In genomic region chr11:33158596-33158995, GRCh38 we compare ENCODE assay signal across 13 cellular contexts. TPM values are rescaled to one million over a fixed set of nuclear protein-coding genes. Genes with fewer than 3 reads are reported as not detected.
DNase-seq lines count a peak whose midpoint lies in the region; ATAC-seq, FAIRE-seq and TF ChIP-seq lines count a peak whose summit lies in the region.
"Had no signal": no experiment of that assay in that cellular context is flagged by ENCODE, and none has a peak within 500 bp of the region (broad histone marks: within the 10 kb centered on the region; RNA-seq: fewer than 3 reads in every experiment).

No MANE protein-coding gene starts in this region.

- H3K4me1 ChIP-seq in HepG2 (ENCODE audit: insufficient read depth, low read length) = peaks cover 52% of the 10 kb centered on the region
- H3K4me1 ChIP-seq in right lobe of liver = peaks cover 0 to 22% (median 3%) of the 10 kb centered on the region in 4 donors

- H3K4me2 ChIP-seq in HepG2 (ENCODE audit: low read depth, low read length) = peak overlapping the region; percentile 84

- FAIRE-seq in HepG2 (lab: Jason Lieb, UNC) = no peak

- DNase-seq in HepG2 (ENCODE audit: low spot score) = no peak
- no peak for DNase-seq in right lobe of liver
- no peak for DNase-seq in T-cell
- DNase-seq in glutamatergic neuron = no peak
- no peak for DNase-seq in stimulated activated naive CD8-positive, alpha-beta T cell treated with anti-CD3 and anti-CD28 coated beads, Interleukin-15, amount 100 ng/mL, for 72 hours
- no peak for DNase-seq in Kasumi-1 (lab: John Stamatoyannopoulos, UW)
- no peak for DNase-seq in retina
- DNase-seq: activated CD4-positive, CD25-positive, alpha-beta regulatory T cell treated with anti-CD3 and anti-CD28 coated beads, Interleukin-2, amount 50 U/mL, for 72 hours; brain microvascular endothelial cell; NCI-H1048; stimulated activated CD4-positive, alpha-beta T cell treated with anti-CD3 and anti-CD28 coated beads, Interleukin-2, amount 100 ng/mL, for 24 hours; thyroid gland had no signal

- peaks cover 65 to 83% (median 77%) of the 10 kb centered on the region in 3 donors for H3K4me1 Mint-ChIP-seq in T-cell
- peaks cover 15% of the 10 kb centered on the region for H3K4me1 Mint-ChIP-seq in glutamatergic neuron (ENCODE audit: low read depth, unreplicated experiment)
- peaks cover 71% of the 10 kb centered on the region for H3K4me1 Mint-ChIP-seq in stimulated activated naive CD8-positive, alpha-beta T cell treated with anti-CD3 and anti-CD28 coated beads, Interleukin-15, amount 100 ng/mL, for 72 hours

- no peaks in the 10 kb centered on the region for H3K27me3 Mint-ChIP-seq in T-cell
- peaks cover 3% of the 10 kb centered on the region for H3K27me3 Mint-ChIP-seq in glutamatergic neuron (ENCODE audit: unreplicated experiment)
- H3K27me3 Mint-ChIP-seq in stimulated activated naive CD8-positive, alpha-beta T cell treated with anti-CD3 and anti-CD28 coated beads, Interleukin-15, amount 100 ng/mL, for 72 hours = no peaks in the 10 kb centered on the region

- H3K27ac ChIP-seq in HepG2 (ENCODE audit: extremely low read length, insufficient read depth, low read length) (peak overlapping the region; percentile 6), right lobe of liver (no peak overlapping the region)
- H3K27ac ChIP-seq: brain microvascular endothelial cell, thyroid gland had no signal

- CTCF ChIA-PET in HepG2 (lab: Yijun Ruan, JAX; ENCODE audit: low intra/inter-chr PET ratio, low total read pairs) (no interaction called here), T-cell (lab: Charles Lee) (no interaction called here)

- H3K79me2 ChIP-seq in HepG2 (ENCODE audit: insufficient read depth, low read length) = peaks cover 80% of the 10 kb centered on the region

- H3K4me3 ChIP-seq in HepG2 (replicated peaks in 1 of 3; ENCODE audit: insufficient read depth in 1 of 3, low read depth in 2 of 3, low read length in 3 of 3) (peak overlapping the region in 2 of 3 experiments; percentile 26 to 83; a peak in 4 of 6 replicates), right lobe of liver (no peak overlapping the region)
- H3K4me3 ChIP-seq: thyroid gland had no signal

- H3K9ac ChIP-seq in HepG2 (ENCODE audit: insufficient read depth, low read depth, low read length) = no peak overlapping the region; the same call in 1 of the 2 replicates

- H4K20me1 ChIP-seq in HepG2 (ENCODE audit: insufficient read depth, low read length) = peaks cover 35% of the 10 kb centered on the region

- H3K9me3 ChIP-seq in HepG2 (ENCODE audit: low read length) (no peaks in the 10 kb centered on the region), right lobe of liver (no peaks in the 10 kb centered on the region)
- H3K9me3 ChIP-seq: thyroid gland had no signal

- ATAC-seq in HepG2 (no peak), right lobe of liver (no peak), T-cell (replicated peaks in 1 of 4) (no peak), HG03108 (IDR thresholded peaks at IDR 0.05; ENCODE audit: unreplicated experiment) (no peak)
- ATAC-seq in stimulated activated naive CD8-positive, alpha-beta T cell treated with anti-CD3 and anti-CD28 coated beads, Interleukin-15, amount 100 ng/mL, for 72 hours = no peak

- no peaks in the 10 kb centered on the region for H3K27me3 ChIP-seq in HepG2 (ENCODE audit: control insufficient read depth in 1 of 2, insufficient read depth in 2 of 2, low read length in 2 of 2)
- H3K27me3 ChIP-seq in right lobe of liver = no peaks in the 10 kb centered on the region
- H3K27me3 ChIP-seq: brain microvascular endothelial cell, thyroid gland had no signal

- no peaks in the 10 kb centered on the region for H3K9me3 Mint-ChIP-seq in T-cell
- H3K9me3 Mint-ChIP-seq in glutamatergic neuron (ENCODE audit: unreplicated experiment) = peaks cover 6% of the 10 kb centered on the region
- H3K9me3 Mint-ChIP-seq in stimulated activated naive CD8-positive, alpha-beta T cell treated with anti-CD3 and anti-CD28 coated beads, Interleukin-15, amount 100 ng/mL, for 72 hours = no peaks in the 10 kb centered on the region

- 29% methylated on average over 1 of the region's 1 CpG for WGBS in HepG2 (ENCODE audit: low lambda C conversion rate)
- WGBS in right lobe of liver (ENCODE audit: insufficient coverage, low coverage, low lambda C conversion rate, missing lambda C conversion rate) = 64% methylated on average over 1 of the region's 1 CpG

- TF ChIP-seq CTCF in HepG2 (CRISPR knock-in tag; IDR thresholded peaks at IDR 0.05) (no peak), right lobe of liver (IDR thresholded peaks at IDR 0.05) (no peak), glutamatergic neuron (IDR thresholded peaks at IDR 0.05; ENCODE audit: partially characterized antibody, unreplicated experiment) (no peak)

- no peak for TF ChIP-seq POLR2A in HepG2 (IDR thresholded peaks at IDR 0.05; ENCODE audit: insufficient read depth in 1 of 2, low read depth in 2 of 2, low read length in 2 of 2)
- no peak for TF ChIP-seq POLR2A in right lobe of liver (IDR thresholded peaks at IDR 0.05)

- intact Hi-C loops in HepG2 (cut with micrococcal nuclease; ENCODE audit: unreplicated experiment) = no loop called here
- intact Hi-C loops in right lobe of liver (cut with DNase I) = no loop called here

- H3K4me3 Mint-ChIP-seq in T-cell = peak overlapping the region; percentile 64 to 97 (median 65)
- H3K4me3 Mint-ChIP-seq in glutamatergic neuron (ENCODE audit: unreplicated experiment) = peak overlapping the region; percentile 64
- peak overlapping the region; percentile 97 to 98 for H3K4me3 Mint-ChIP-seq in stimulated activated naive CD8-positive, alpha-beta T cell treated with anti-CD3 and anti-CD28 coated beads, Interleukin-15, amount 100 ng/mL, for 72 hours

- no TSS peak for BruUV-seq in HepG2 (replicated peaks; lab: Mats Ljungman, UMichigan)

- TF ChIP-seq EP300 in HepG2 (IDR thresholded peaks at IDR 0.05; ENCODE audit: low read depth in 2 of 2, low read length in 2 of 2) (no peak), HepG2 (CRISPR knock-in tag; IDR thresholded peaks at IDR 0.05; ENCODE audit: borderline replicate concordance) (no peak)

- POLR2A ChIA-PET in HepG2 (lab: Yijun Ruan, JAX) (no interaction called here), T-cell (lab: Charles Lee) (no interaction called here)

- peaks cover 22% of the 10 kb centered on the region for H3K36me3 Mint-ChIP-seq in T-cell
- no peaks in the 10 kb centered on the region for H3K36me3 Mint-ChIP-seq in glutamatergic neuron (ENCODE audit: unreplicated experiment)

- no peak overlapping the region for H2AFZ ChIP-seq in HepG2 (ENCODE audit: low read length)

- H3K27ac Mint-ChIP-seq in T-cell (peak overlapping the region in 1 of 2 donors; percentile 12), glutamatergic neuron (ENCODE audit: unreplicated experiment) (no peak overlapping the region)
- H3K27ac Mint-ChIP-seq in stimulated activated naive CD8-positive, alpha-beta T cell treated with anti-CD3 and anti-CD28 coated beads, Interleukin-15, amount 100 ng/mL, for 72 hours = peak overlapping the region in 1 of 2 donors; percentile 42

- TF ChIP-seq RAD21 in HepG2 (CRISPR knock-in tag; IDR thresholded peaks at IDR 0.05) = no peak

- H3K36me3 ChIP-seq in HepG2 (replicated peaks in 1 of 2; ENCODE audit: control insufficient read depth in 1 of 2, insufficient read depth in 2 of 2, low read length in 2 of 2) (no peaks in the 10 kb centered on the region), right lobe of liver (no peaks in the 10 kb centered on the region)
- H3K36me3 ChIP-seq: thyroid gland had no signal

- in situ Hi-C loops in HepG2 (cut with HindIII; ENCODE audit: extremely low pct_ligation_motif_present, low pct_unique_long_range_greater_than_20kb) = no loop called here

TF ChIP-seq in HepG2, 621 proteins besides CTCF, POLR2A, EP300 and RAD21 (continues in another document):
- TF ChIP-seq ZNF792 (CRISPR knock-in tag; IDR thresholded peaks at IDR 0.05) (no peak), MYPOP (CRISPR knock-in tag; IDR thresholded peaks at IDR 0.05) (no peak)

RNA-seq across cellular contexts. Expression of gene CSTF3, which starts 2.7 kb away (rescaled TPM):
- total RNA-seq in HepG2 (2016; rRNA removed; fragmentation: Illumina TruSeq; extraction: Trizol) (43.6 and 53.0 TPM in 2 replicates), right lobe of liver (10 to 100 TPM; 11.5 to 14.0 (median 12.0) TPM), T-cell (10 to 100 TPM; 17.3 to 27.1 (median 24.9) TPM), glutamatergic neuron (ENCODE audit: unreplicated experiment) (45.3 TPM)
- 7.4 and 8.8 TPM in 2 replicates for total RNA-seq in HepG2 (2016; cell fraction: cytosol; rRNA removed; fragmentation: Illumina TruSeq; extraction: Trizol; ENCODE audit: low read depth)
- 43.7 and 51.2 TPM in 2 replicates for total RNA-seq in HepG2 (2016; cell fraction: insoluble cytoplasmic fraction; rRNA removed; fragmentation: Illumina TruSeq; extraction: Trizol)
- 10.1 and 11.1 TPM in 2 replicates for total RNA-seq in HepG2 (2016; cell fraction: membrane; rRNA removed; fragmentation: Illumina TruSeq; extraction: Trizol)
- 71.1 and 72.8 TPM in 2 replicates for total RNA-seq in HepG2 (2016; cell fraction: nucleus; rRNA removed; fragmentation: Illumina TruSeq; extraction: Trizol)
- polyA plus RNA-seq in HepG2 (2011; rRNA removed) = 16.8 and 21.5 TPM in 2 replicates
- 8.6 and 13.6 TPM in 2 replicates for polyA plus RNA-seq in HepG2 (2011; cell fraction: cytosol; rRNA removed)
- 17.7 and 23.0 TPM in 2 replicates for polyA plus RNA-seq in HepG2 (2011; cell fraction: nucleus; rRNA removed)
- polyA plus RNA-seq in HepG2 (2012) = 27.3 and 36.2 TPM in 2 replicates
- polyA plus RNA-seq in HepG2 (2016; cell fraction: cytosol; fragmentation: Illumina TruSeq; extraction: Trizol; ENCODE audit: low read depth) = 3.0 and 3.5 TPM in 2 replicates
- 49.9 and 56.7 TPM in 2 replicates for polyA plus RNA-seq in HepG2 (2016; cell fraction: insoluble cytoplasmic fraction; fragmentation: Illumina TruSeq; extraction: Trizol; ENCODE audit: low read depth)
- polyA plus RNA-seq in HepG2 (2016; cell fraction: membrane; fragmentation: Illumina TruSeq; extraction: Trizol; ENCODE audit: low read depth) = 6.4 and 6.9 TPM in 2 replicates
- polyA plus RNA-seq in HepG2 (2016; cell fraction: nucleus; fragmentation: Illumina TruSeq; extraction: Trizol; ENCODE audit: insufficient read depth, low read depth) = 52.1 and 58.8 TPM in 2 replicates
- polyA minus RNA-seq in HepG2 (2011; rRNA and poly(A)+ RNA removed; ENCODE audit: low replicate concordance) = 33.2 and 45.3 TPM in 2 replicates
- 12.4 and 13.6 TPM in 2 replicates for polyA minus RNA-seq in HepG2 (2011; cell fraction: cytosol; rRNA and poly(A)+ RNA removed)
- 158 and 171 TPM in 2 replicates for polyA minus RNA-seq in HepG2 (2011; cell fraction: nucleus; rRNA and poly(A)+ RNA removed)

Comparison
In these comparisons a context has a peak if more than half of its experiments do, and no peak if none do; other contexts are left out.
1. H3K4me3 ChIP-seq: peak in HepG2 (2 of 3); none in right lobe of liver (0 of 3).
2. Peak in every context shown above with its lines, with median percentiles within 50 percentile points of each other: H3K4me3 Mint-ChIP-seq.